24 cellular contexts compared by ENCODE assay signal in genomic region chr18:3286165-3286564, GRCh38.
"Had no signal": no experiment of that assay in that cellular context is flagged by ENCODE, and none has a peak within 500 bp of the region (broad histone marks: within the 10 kb centered on the region; RNA-seq: fewer than 3 reads in every experiment).

No MANE protein-coding gene starts in this region.

- H2AFZ ChIP-seq: neural progenitor cell had no signal

- H3K27ac ChIP-seq: cardiac muscle cell, esophagus squamous epithelium, heart right ventricle, neural progenitor cell, prostate gland, suprapubic skin, transverse colon had no signal

- H3K4me1 ChIP-seq: transverse colon had no signal

- ATAC-seq: activated CD4-positive, alpha-beta T cell treated with anti-CD3 and anti-CD28 coated beads for 36 hours; activated CD8-positive, alpha-beta memory T cell treated with anti-CD3 and anti-CD28 coated beads, Interleukin-2, amount 10 ng/mL, durations not matched to agents 7 days and 5 days; activated T-helper 17 cell treated with anti-CD3 and anti-CD28 coated beads, Interleukin-2, amount 50 U/mL, for 72 hours; heart right ventricle; left ventricle myocardium superior; mucosa of descending colon; right cardiac atrium; WTC11 had no signal

- H3K4me3 ChIP-seq: cardiac muscle cell, esophagus squamous epithelium, heart right ventricle, mucosa of descending colon, neural progenitor cell, prostate gland, suprapubic skin, transverse colon had no signal

- FAIRE-seq: TTC549 had no signal

- H3K9me3 ChIP-seq: prostate gland, suprapubic skin had no signal

- H3K36me3 ChIP-seq: cardiac muscle cell, esophagus squamous epithelium, heart right ventricle, prostate gland, suprapubic skin, transverse colon had no signal

- H3K4me2 ChIP-seq: neural progenitor cell had no signal

- DNase-seq: activated CD4-positive, alpha-beta memory T cell treated with anti-CD3 and anti-CD28 coated beads, Interleukin-2, amount 10 ng/mL, durations not matched to agents 7 days and 5 days; activated CD4-positive, alpha-beta T cell treated with anti-CD3 and anti-CD28 coated beads for 36 hours; activated CD8-positive, alpha-beta memory T cell treated with anti-CD3 and anti-CD28 coated beads, Interleukin-2, amount 10 ng/mL, durations not matched to agents 7 days and 5 days; activated naive CD4-positive, alpha-beta T cell; activated naive CD8-positive, alpha-beta T cell treated with anti-CD3 and anti-CD28 coated beads for 36 hours; activated T-cell treated with anti-CD3 and anti-CD28 coated beads, Interleukin-2, amount 50 U/mL, for 1 hour; amygdala; dermis blood vessel endothelial cell; effector memory CD4-positive, alpha-beta T cell; esophagus squamous epithelium; heart right ventricle; left ventricle myocardium superior; mesenchymal stem cell; mucosa of descending colon; naive B cell; right cardiac atrium; transverse colon had no signal

- H3K27me3 ChIP-seq: cardiac muscle cell, esophagus squamous epithelium, heart right ventricle, neural progenitor cell, suprapubic skin, transverse colon had no signal

- H3K9ac ChIP-seq: neural progenitor cell had no signal
